Comparison of ENCODE assay signal across 1 cellular context in the genomic region with DNA sequence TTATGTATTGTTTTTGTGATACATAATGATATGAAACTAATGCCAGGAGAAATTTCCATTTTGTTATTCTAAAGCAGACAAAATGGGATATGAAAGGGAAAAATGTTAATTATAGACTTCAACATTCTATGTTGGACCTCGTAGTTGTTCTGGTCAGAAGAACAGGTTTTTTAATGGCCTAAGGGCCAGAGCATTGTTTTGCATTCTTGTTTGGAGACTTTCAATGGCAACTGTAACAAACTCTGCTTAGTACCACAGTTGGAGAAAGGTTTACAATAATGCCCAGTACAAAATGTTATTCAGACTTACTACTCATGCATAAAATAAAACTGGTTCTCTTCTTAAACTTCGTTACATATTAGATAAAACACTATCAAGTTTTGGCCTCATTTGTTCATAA.
TF ChIP-seq lines count a peak whose summit lies in the region.

No MANE protein-coding gene starts in this region.

TF ChIP-seq in HCT116, 20 proteins besides CTCF, POLR2A, EP300 and RAD21 (continued from another document):
- TF ChIP-seq, protein P1, sequence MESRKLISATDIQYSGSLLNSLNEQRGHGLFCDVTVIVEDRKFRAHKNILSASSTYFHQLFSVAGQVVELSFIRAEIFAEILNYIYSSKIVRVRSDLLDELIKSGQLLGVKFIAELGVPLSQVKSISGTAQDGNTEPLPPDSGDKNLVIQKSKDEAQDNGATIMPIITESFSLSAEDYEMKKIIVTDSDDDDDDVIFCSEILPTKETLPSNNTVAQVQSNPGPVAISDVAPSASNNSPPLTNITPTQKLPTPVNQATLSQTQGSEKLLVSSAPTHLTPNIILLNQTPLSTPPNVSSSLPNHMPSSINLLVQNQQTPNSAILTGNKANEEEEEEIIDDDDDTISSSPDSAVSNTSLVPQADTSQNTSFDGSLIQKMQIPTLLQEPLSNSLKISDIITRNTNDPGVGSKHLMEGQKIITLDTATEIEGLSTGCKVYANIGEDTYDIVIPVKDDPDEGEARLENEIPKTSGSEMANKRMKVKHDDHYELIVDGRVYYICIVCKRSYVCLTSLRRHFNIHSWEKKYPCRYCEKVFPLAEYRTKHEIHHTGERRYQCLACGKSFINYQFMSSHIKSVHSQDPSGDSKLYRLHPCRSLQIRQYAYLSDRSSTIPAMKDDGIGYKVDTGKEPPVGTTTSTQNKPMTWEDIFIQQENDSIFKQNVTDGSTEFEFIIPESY (IDR thresholded peaks at IDR 0.05; ENCODE audit: extremely low read depth, insufficient replicate concordance, low read length), result no peak
